ENCODE assay signal across 1 cellular context in the genomic region with DNA sequence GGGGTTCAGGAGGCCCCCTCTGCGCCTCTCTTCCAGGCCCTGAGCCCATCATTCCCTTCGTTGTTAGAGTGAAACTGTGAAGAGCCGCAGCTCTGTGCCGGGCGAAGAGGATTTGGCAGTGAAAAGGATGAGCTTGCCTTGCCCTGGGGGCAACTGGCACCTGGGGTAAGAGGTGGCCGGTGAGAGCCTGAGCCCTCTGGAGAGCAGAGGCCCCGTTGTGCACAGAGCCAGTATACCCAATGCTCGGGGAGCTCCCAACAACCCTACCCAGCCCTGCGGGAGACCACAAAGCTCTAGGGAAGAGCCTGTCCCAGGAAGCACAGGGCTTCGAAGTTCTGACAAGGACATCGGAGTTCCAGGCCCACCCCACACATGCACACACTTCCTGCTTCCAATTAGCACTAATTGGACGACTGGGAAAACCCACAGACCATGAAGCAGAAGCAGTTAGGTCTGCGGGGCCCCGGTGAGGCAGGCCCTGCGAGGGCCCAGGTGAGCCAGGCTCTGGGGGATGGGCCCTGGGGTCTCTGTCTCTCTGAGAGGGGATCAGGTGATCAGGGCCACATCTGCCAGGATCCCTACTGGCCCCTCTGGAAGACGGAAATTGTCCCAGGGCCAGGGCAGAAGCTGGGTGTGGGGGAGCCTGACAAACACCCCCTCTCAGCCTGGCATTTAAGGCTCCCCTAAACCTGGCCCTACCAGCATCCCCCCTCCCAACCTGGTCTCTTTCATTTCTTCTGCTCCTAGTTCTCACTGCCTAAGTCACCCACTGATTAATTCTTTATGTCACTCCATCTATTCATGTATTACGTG.
TF ChIP-seq lines count a peak whose summit lies in the region.

No MANE protein-coding gene starts in this region.

TF ChIP-seq in GM12878, 131 proteins besides CTCF, POLR2A, EP300 and RAD21:
- TF ChIP-seq IKZF1 (conservative IDR thresholded peaks at IDR 0.05) (peak; percentile 9; the same call in 1 of the 2 replicates), POLR2AphosphoS2 (IDR thresholded peaks at IDR 0.05; ENCODE audit: low read depth, low read length) (0 out of 2 replicates have a peak, but pooled peaks have one; percentile 4), MEF2B (IDR thresholded peaks at IDR 0.05; ENCODE audit: partially characterized antibody, poor library complexity, severe bottlenecking) (no peak)
- TF ChIP-seq, protein P1, sequence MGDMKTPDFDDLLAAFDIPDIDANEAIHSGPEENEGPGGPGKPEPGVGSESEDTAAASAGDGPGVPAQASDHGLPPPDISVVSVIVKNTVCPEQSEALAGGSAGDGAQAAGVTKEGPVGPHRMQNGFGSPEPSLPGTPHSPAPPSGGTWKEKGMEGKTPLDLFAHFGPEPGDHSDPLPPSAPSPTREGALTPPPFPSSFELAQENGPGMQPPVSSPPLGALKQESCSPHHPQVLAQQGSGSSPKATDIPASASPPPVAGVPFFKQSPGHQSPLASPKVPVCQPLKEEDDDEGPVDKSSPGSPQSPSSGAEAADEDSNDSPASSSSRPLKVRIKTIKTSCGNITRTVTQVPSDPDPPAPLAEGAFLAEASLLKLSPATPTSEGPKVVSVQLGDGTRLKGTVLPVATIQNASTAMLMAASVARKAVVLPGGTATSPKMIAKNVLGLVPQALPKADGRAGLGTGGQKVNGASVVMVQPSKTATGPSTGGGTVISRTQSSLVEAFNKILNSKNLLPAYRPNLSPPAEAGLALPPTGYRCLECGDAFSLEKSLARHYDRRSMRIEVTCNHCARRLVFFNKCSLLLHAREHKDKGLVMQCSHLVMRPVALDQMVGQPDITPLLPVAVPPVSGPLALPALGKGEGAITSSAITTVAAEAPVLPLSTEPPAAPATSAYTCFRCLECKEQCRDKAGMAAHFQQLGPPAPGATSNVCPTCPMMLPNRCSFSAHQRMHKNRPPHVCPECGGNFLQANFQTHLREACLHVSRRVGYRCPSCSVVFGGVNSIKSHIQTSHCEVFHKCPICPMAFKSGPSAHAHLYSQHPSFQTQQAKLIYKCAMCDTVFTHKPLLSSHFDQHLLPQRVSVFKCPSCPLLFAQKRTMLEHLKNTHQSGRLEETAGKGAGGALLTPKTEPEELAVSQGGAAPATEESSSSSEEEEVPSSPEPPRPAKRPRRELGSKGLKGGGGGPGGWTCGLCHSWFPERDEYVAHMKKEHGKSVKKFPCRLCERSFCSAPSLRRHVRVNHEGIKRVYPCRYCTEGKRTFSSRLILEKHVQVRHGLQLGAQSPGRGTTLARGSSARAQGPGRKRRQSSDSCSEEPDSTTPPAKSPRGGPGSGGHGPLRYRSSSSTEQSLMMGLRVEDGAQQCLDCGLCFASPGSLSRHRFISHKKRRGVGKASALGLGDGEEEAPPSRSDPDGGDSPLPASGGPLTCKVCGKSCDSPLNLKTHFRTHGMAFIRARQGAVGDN (IDR thresholded peaks at IDR 0.05), result no peak
- TF ChIP-seq, protein P2, sequence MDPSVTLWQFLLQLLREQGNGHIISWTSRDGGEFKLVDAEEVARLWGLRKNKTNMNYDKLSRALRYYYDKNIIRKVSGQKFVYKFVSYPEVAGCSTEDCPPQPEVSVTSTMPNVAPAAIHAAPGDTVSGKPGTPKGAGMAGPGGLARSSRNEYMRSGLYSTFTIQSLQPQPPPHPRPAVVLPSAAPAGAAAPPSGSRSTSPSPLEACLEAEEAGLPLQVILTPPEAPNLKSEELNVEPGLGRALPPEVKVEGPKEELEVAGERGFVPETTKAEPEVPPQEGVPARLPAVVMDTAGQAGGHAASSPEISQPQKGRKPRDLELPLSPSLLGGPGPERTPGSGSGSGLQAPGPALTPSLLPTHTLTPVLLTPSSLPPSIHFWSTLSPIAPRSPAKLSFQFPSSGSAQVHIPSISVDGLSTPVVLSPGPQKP (IDR thresholded peaks at IDR 0.05; ENCODE audit: low read depth, low read length), result no peak
- TF ChIP-seq, protein P3, sequence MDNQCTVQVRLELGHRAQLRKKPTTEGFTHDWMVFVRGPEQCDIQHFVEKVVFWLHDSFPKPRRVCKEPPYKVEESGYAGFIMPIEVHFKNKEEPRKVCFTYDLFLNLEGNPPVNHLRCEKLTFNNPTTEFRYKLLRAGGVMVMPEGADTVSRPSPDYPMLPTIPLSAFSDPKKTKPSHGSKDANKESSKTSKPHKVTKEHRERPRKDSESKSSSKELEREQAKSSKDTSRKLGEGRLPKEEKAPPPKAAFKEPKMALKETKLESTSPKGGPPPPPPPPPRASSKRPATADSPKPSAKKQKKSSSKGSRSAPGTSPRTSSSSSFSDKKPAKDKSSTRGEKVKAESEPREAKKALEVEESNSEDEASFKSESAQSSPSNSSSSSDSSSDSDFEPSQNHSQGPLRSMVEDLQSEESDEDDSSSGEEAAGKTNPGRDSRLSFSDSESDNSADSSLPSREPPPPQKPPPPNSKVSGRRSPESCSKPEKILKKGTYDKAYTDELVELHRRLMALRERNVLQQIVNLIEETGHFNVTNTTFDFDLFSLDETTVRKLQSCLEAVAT (IDR thresholded peaks at IDR 0.05), result peak; percentile 59
